Comparison of ENCODE assay signal across 11 cellular contexts in genomic region chr7:151342811-151343210, GRCh38. TPM values are rescaled to one million over a fixed set of nuclear protein-coding genes. Genes with fewer than 3 reads are reported as not detected.
DNase-seq lines count a peak whose midpoint lies in the region; ATAC-seq, FAIRE-seq and TF ChIP-seq lines count a peak whose summit lies in the region.
"Had no signal": no experiment of that assay in that cellular context is flagged by ENCODE, and none has a peak within 500 bp of the region (broad histone marks: within the 10 kb centered on the region; RNA-seq: fewer than 3 reads in every experiment).

No MANE protein-coding gene starts in this region.

- H3K9me3 ChIP-seq in PC-9 (ENCODE audit: insufficient read depth, low read depth) (no peaks in the 10 kb centered on the region), endothelial cell of umbilical vein (replicated peaks; ENCODE audit: control insufficient read depth, insufficient read depth, low read length) (no peaks in the 10 kb centered on the region)

- DNase-seq in GM12891 (ENCODE audit: insufficient read length, low spot score) (no peak), PC-9 (no peak), endothelial cell of umbilical vein (ENCODE audit: low read depth, low spot score) (no peak), skeletal muscle cell (ENCODE audit: low read depth) (no peak), NCI-H526 treated with DMSO at 0.1 percent for 48 hours (lab: John Stamatoyannopoulos, UW) (no peak), NCI-H1048 (lab: John Stamatoyannopoulos, UW) (no peak)
- DNase-seq in stimulated activated CD4-positive, alpha-beta T cell treated with anti-CD3 and anti-CD28 coated beads, Interleukin-4, amount 100 ng/mL, for 1 hour, result no peak

- CTCF ChIA-PET in PC-9 (lab: Charles Lee) (no interaction called here), endothelial cell of umbilical vein (lab: Charles Lee) (interaction anchor here (2.9 kb wide), 1 partner anchor 27 kb away, joined by 23 read pairs; no protein-coding TSS in a partner anchor)

- TF ChIP-seq CTCF in PC-9 (conservative IDR thresholded peaks at IDR 0.05) (no peak), endothelial cell of umbilical vein (IDR thresholded peaks at IDR 0.05; ENCODE audit: extremely low read depth in 1 of 2, insufficient read depth in 1 of 2, low read depth in 1 of 2, low read length in 2 of 2) (no peak)

- peaks cover 20% of the 10 kb centered on the region for H4K20me1 ChIP-seq in PC-9 (ENCODE audit: insufficient read depth)
- no peaks in the 10 kb centered on the region for H4K20me1 ChIP-seq in endothelial cell of umbilical vein (replicated peaks; ENCODE audit: control insufficient read depth, extremely low read depth, insufficient read depth, low read length)

- H3K9ac ChIP-seq in endothelial cell of umbilical vein (replicated peaks; ENCODE audit: extremely low read depth, insufficient read depth, low read length), result peak overlapping the region; percentile 95

- H3K36me3 ChIP-seq in PC-9 (ENCODE audit: low read depth) (peaks cover 19% of the 10 kb centered on the region), endothelial cell of umbilical vein (ENCODE audit: control insufficient read depth in 2 of 2, extremely low read depth in 1 of 2, insufficient read depth in 2 of 2, low read length in 2 of 2) (peaks cover 2 to 7% of the 10 kb centered on the region in 2 experiments)

- dilution Hi-C loops in endothelial cell of umbilical vein (cut with MboI; ENCODE audit: extremely low pct_ligation_motif_present, low sequenced_read_pairs), result no loop called here

- intact Hi-C loops in PC-9 (cut with micrococcal nuclease; ENCODE audit: unreplicated experiment), result no loop called here
- intact Hi-C loops in endothelial cell of umbilical vein (cut with micrococcal nuclease), result no loop called here

- peaks cover 24% of the 10 kb centered on the region for H3K79me2 ChIP-seq in PC-9 (ENCODE audit: low read depth)
- H3K79me2 ChIP-seq in endothelial cell of umbilical vein (ENCODE audit: control insufficient read depth, insufficient read depth, low read length), result peaks cover 18% of the 10 kb centered on the region

- no peak for ATAC-seq in GM19467 (IDR thresholded peaks at IDR 0.05; ENCODE audit: unreplicated experiment)

- H2AFZ ChIP-seq in PC-9 (no peak overlapping the region), endothelial cell of umbilical vein (ENCODE audit: low read depth, low read length) (no peak overlapping the region)

- H3K4me1 ChIP-seq in PC-9 (replicated peaks; ENCODE audit: insufficient read depth), result peaks cover 28% of the 10 kb centered on the region
- H3K4me1 ChIP-seq in endothelial cell of umbilical vein (ENCODE audit: control insufficient read depth, extremely low read depth, insufficient read depth, low read length), result peaks cover 15% of the 10 kb centered on the region

- H3K9me2 ChIP-seq in PC-9 (ENCODE audit: insufficient read depth), result no peaks in the 10 kb centered on the region

- POLR2A ChIA-PET in PC-9 (lab: Charles Lee; ENCODE audit: unreplicated experiment) (no interaction called here), endothelial cell of umbilical vein (lab: Charles Lee) (no interaction called here)

- H3K27ac ChIP-seq in PC-9, result no peak overlapping the region
- H3K27ac ChIP-seq in endothelial cell of umbilical vein (ENCODE audit: insufficient read depth, low read depth, low read length), result no peak overlapping the region

- H3K27me3 ChIP-seq in PC-9 (ENCODE audit: insufficient read depth, low read depth) (no peaks in the 10 kb centered on the region), endothelial cell of umbilical vein (ENCODE audit: control insufficient read depth in 2 of 2, insufficient read depth in 2 of 2, low read length in 2 of 2) (peaks cover 8 to 14% of the 10 kb centered on the region in 2 experiments)

- peak overlapping the region; percentile 87 for H3K4me3 ChIP-seq in PC-9
- H3K4me3 ChIP-seq in endothelial cell of umbilical vein (replicated peaks in 1 of 3; ENCODE audit: insufficient read depth in 1 of 3, low read depth in 1 of 3, low read length in 3 of 3), result peak overlapping the region; percentile 97 to 100 (median 100)
- H3K4me3 ChIP-seq in skeletal muscle cell (ENCODE audit: low read depth, low read length), result peak overlapping the region; percentile 54
- H3K4me3 ChIP-seq: lung had no signal

- H3K4me2 ChIP-seq in PC-9 (peak overlapping the region; percentile 85), endothelial cell of umbilical vein (ENCODE audit: insufficient read depth, low read length) (peak overlapping the region; percentile 100)

- no peak for TF ChIP-seq POLR2A in GM12891 (IDR thresholded peaks at IDR 0.05; ENCODE audit: low read depth, low read length)
- TF ChIP-seq POLR2A in endothelial cell of umbilical vein (IDR thresholded peaks at IDR 0.05; ENCODE audit: low read depth, low read length), result no peak

- BruUV-seq in PC-9 (replicated peaks; lab: Mats Ljungman, UMichigan) (no TSS peak), endothelial cell of umbilical vein (replicated peaks; lab: Mats Ljungman, UMichigan) (no TSS peak)

- peaks cover 24% of the 10 kb centered on the region for H3F3A ChIP-seq in PC-9 (ENCODE audit: insufficient read depth, low read depth)

- FAIRE-seq in GM12891 (lab: Jason Lieb, UNC) (peak; percentile 20), endothelial cell of umbilical vein (lab: Jason Lieb, UNC) (no peak)
- FAIRE-seq: H54, TTC549 had no signal

- no peaks in the 10 kb centered on the region for H3K9me1 ChIP-seq in endothelial cell of umbilical vein (replicated peaks; ENCODE audit: control insufficient read depth, extremely low read depth, insufficient read depth, low read length)

TF ChIP-seq in GM12891, 5 proteins besides CTCF, POLR2A, EP300 and RAD21:
- TF ChIP-seq POLR2AphosphoS5 (IDR thresholded peaks at IDR 0.05; ENCODE audit: low read depth, low read length) (no peak), POU2F2 (IDR thresholded peaks at IDR 0.05; ENCODE audit: low read depth, low read length) (no peak), TAF1 (IDR thresholded peaks at IDR 0.05; ENCODE audit: low read depth, low read length) (no peak), PAX5 (IDR thresholded peaks at IDR 0.05; ENCODE audit: insufficient read depth, low read length, severe bottlenecking) (no peak), SPI1 (IDR thresholded peaks at IDR 0.05; ENCODE audit: low read depth, low read length) (no peak)

TF ChIP-seq in endothelial cell of umbilical vein, 7 proteins besides CTCF, POLR2A, EP300 and RAD21:
- TF ChIP-seq FOS (IDR thresholded peaks at IDR 0.05; ENCODE audit: borderline replicate concordance, insufficient read depth, low read length) (no peak), GATA2 (IDR thresholded peaks at IDR 0.05; ENCODE audit: insufficient read depth, insufficient read length, low read depth, low read length) (no peak), MYC (IDR thresholded peaks at IDR 0.05; ENCODE audit: low read depth, low read length) (no peak), MAX (IDR thresholded peaks at IDR 0.05; ENCODE audit: insufficient read depth, insufficient read length) (no peak), JUN (IDR thresholded peaks at IDR 0.05; ENCODE audit: borderline replicate concordance, insufficient read depth, insufficient read length, low read depth) (no peak), EZH2 (IDR thresholded peaks at IDR 0.05; ENCODE audit: borderline replicate concordance, low read depth, low read length, severe bottlenecking) (no peak), POLR2AphosphoS5 (IDR thresholded peaks at IDR 0.05; ENCODE audit: insufficient read depth, low read depth, low read length) (no peak)

RNA-seq across cellular contexts. Expression of gene NUB1, which starts 1.2 kb away (rescaled TPM):
- 40.5 TPM for polyA plus RNA-seq in GM12891 (2012; ENCODE audit: low read depth, missing spikeins)
- total RNA-seq in PC-9 (2021) (63.8 and 80.6 TPM in 2 replicates), endothelial cell of umbilical vein (41.4 and 46.2 TPM in 2 replicates)
- 27.9 and 28.0 TPM in 2 replicates for polyA plus RNA-seq in endothelial cell of umbilical vein
- 30.2 and 32.3 TPM in 2 replicates for polyA plus RNA-seq in endothelial cell of umbilical vein (2011; cell fraction: cytosol; rRNA removed)
- 33.7 and 40.4 TPM in 2 replicates for polyA plus RNA-seq in endothelial cell of umbilical vein (2011; cell fraction: nucleus; rRNA removed)
- polyA plus RNA-seq in endothelial cell of umbilical vein (2012), result 39.5 and 70.4 TPM in 2 replicates
- 24.9 and 25.9 TPM in 2 replicates for polyA minus RNA-seq in endothelial cell of umbilical vein
- 22.5 TPM for polyA minus RNA-seq in endothelial cell of umbilical vein (2011; cell fraction: cytosol; rRNA and poly(A)+ RNA removed)
- polyA minus RNA-seq in endothelial cell of umbilical vein (2011; cell fraction: nucleus; rRNA and poly(A)+ RNA removed), result 20.4 and 20.8 TPM in 2 replicates
